In the genomic region with DNA sequence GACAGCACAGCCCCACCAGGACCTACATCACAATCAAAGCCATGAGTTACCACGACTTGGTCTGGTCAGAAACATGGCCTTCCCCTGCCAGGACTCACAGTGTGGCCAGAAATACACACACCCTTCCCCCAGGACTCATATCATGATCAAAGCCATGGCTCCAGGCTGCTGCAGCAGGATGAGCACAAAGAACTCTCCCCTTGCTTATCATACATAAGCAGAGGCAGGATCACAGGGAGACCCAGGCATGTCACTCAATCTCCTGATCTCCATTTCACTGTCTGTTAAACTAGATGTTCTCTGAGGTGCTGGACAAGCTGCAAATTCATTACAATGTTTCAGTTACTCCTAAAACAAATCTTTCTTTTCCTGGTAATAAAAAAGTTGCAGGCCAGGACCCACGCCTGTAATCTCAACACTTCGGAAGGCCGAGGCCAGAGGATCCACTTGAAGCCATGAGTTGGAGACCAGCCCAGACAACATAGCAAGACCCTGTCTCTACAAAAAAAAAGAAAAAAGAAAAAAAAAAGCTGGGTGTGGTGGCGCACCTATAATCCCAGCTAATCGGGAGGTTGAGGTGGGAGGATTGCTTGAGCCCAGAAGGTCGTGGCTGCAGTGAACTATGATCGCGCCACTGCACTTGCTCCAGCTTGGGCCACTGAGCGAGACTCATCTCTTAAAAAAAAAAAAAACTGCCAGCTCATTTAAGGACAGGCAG, we compare ENCODE assay signal across 1 cellular context.
A peak's percentile ranks its signal among the peaks of the same experiment; 100 is the strongest.
TF ChIP-seq lines count a peak whose summit lies in the region.

No MANE protein-coding gene starts in this region.

TF ChIP-seq in HepG2, 621 proteins besides CTCF, POLR2A, EP300 and RAD21:
- TF ChIP-seq ZNF180 (CRISPR knock-in tag; IDR thresholded peaks at IDR 0.05; ENCODE audit: borderline replicate concordance, low read depth) = no peak
- 0 out of 2 replicates have a peak, but pooled peaks have one; percentile 35 for TF ChIP-seq ATF5 (CRISPR knock-in tag; IDR thresholded peaks at IDR 0.05; ENCODE audit: low read depth)
- TF ChIP-seq, protein P1, sequence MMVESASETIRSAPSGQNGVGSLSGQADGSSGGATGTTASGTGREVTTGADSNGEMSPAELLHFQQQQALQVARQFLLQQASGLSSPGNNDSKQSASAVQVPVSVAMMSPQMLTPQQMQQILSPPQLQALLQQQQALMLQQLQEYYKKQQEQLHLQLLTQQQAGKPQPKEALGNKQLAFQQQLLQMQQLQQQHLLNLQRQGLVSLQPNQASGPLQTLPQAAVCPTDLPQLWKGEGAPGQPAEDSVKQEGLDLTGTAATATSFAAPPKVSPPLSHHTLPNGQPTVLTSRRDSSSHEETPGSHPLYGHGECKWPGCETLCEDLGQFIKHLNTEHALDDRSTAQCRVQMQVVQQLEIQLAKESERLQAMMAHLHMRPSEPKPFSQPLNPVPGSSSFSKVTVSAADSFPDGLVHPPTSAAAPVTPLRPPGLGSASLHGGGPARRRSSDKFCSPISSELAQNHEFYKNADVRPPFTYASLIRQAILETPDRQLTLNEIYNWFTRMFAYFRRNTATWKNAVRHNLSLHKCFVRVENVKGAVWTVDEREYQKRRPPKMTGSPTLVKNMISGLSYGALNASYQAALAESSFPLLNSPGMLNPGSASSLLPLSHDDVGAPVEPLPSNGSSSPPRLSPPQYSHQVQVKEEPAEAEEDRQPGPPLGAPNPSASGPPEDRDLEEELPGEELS (CRISPR knock-in tag; IDR thresholded peaks at IDR 0.05) = no peak
- no peak for TF ChIP-seq REXO4 (CRISPR knock-in tag; IDR thresholded peaks at IDR 0.05; ENCODE audit: borderline replicate concordance)
- 0 out of 2 replicates have a peak, but pooled peaks have one; percentile 20 for TF ChIP-seq ZNF770 (CRISPR knock-in tag; IDR thresholded peaks at IDR 0.05)
- 0 out of 2 replicates have a peak, but pooled peaks have one; percentile 2 for TF ChIP-seq HDAC1 (CRISPR knock-in tag; IDR thresholded peaks at IDR 0.05)
- TF ChIP-seq BHLHE40 (IDR thresholded peaks at IDR 0.05; ENCODE audit: low read length) = no peak
- TF ChIP-seq, protein P2, sequence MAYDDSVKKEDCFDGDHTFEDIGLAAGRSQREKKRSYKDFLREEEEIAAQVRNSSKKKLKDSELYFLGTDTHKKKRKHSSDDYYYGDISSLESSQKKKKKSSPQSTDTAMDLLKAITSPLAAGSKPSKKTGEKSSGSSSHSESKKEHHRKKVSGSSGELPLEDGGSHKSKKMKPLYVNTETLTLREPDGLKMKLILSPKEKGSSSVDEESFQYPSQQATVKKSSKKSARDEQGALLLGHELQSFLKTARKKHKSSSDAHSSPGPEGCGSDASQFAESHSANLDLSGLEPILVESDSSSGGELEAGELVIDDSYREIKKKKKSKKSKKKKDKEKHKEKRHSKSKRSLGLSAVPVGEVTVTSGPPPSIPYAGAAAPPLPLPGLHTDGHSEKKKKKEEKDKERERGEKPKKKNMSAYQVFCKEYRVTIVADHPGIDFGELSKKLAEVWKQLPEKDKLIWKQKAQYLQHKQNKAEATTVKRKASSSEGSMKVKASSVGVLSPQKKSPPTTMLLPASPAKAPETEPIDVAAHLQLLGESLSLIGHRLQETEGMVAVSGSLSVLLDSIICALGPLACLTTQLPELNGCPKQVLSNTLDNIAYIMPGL (CRISPR knock-in tag; IDR thresholded peaks at IDR 0.05; ENCODE audit: borderline replicate concordance in 1 of 2, low read depth in 1 of 2) = 0 out of 4 replicates have a peak, but pooled peaks of 1 of the 2 experiments have one; percentile 10
- TF ChIP-seq, protein P3, sequence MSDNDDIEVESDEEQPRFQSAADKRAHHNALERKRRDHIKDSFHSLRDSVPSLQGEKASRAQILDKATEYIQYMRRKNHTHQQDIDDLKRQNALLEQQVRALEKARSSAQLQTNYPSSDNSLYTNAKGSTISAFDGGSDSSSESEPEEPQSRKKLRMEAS (IDR thresholded peaks at IDR 0.05) = 0 out of 2 replicates have a peak, but pooled peaks have one; percentile 6
- 0 out of 2 replicates have a peak, but pooled peaks have one; percentile 19 for TF ChIP-seq NR2F6 (IDR thresholded peaks at IDR 0.05)
- no peak for TF ChIP-seq NR2F6 (CRISPR knock-in tag; IDR thresholded peaks at IDR 0.05)
- TF ChIP-seq, protein P4, sequence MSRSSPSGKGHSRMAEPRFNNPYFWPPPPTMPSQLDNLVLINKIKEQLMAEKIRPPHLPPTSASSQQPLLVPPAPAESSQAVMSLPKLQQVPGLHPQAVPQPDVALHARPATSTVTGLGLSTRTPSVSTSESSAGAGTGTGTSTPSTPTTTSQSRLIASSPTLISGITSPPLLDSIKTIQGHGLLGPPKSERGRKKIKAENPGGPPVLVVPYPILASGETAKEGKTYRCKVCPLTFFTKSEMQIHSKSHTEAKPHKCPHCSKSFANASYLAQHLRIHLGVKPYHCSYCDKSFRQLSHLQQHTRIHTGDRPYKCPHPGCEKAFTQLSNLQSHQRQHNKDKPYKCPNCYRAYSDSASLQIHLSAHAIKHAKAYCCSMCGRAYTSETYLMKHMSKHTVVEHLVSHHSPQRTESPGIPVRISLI (CRISPR knock-in tag; IDR thresholded peaks at IDR 0.05; ENCODE audit: borderline replicate concordance) = 0 out of 2 replicates have a peak, but pooled peaks have one; percentile 51
- TF ChIP-seq HNF4A (CRISPR knock-in tag; IDR thresholded peaks at IDR 0.05) = 0 out of 2 replicates have a peak, but pooled peaks have one; percentile 17
- TF ChIP-seq ZNF773 (CRISPR knock-in tag; IDR thresholded peaks at IDR 0.05; ENCODE audit: borderline replicate concordance) = no peak
- no peak for TF ChIP-seq CREB1 (IDR thresholded peaks at IDR 0.05)
- no peak for TF ChIP-seq CREB1 (CRISPR knock-in tag; IDR thresholded peaks at IDR 0.05)
- TF ChIP-seq SAP130 (CRISPR knock-in tag; IDR thresholded peaks at IDR 0.05; ENCODE audit: low read depth) = peak; percentile 17; the same call in 1 of the 2 replicates
- TF ChIP-seq ZC3H4 (CRISPR knock-in tag; IDR thresholded peaks at IDR 0.05; ENCODE audit: borderline replicate concordance) = no peak
- TF ChIP-seq PHF5A (CRISPR knock-in tag; IDR thresholded peaks at IDR 0.05; ENCODE audit: low read depth, unreplicated experiment) = no peak
- TF ChIP-seq, protein P5, sequence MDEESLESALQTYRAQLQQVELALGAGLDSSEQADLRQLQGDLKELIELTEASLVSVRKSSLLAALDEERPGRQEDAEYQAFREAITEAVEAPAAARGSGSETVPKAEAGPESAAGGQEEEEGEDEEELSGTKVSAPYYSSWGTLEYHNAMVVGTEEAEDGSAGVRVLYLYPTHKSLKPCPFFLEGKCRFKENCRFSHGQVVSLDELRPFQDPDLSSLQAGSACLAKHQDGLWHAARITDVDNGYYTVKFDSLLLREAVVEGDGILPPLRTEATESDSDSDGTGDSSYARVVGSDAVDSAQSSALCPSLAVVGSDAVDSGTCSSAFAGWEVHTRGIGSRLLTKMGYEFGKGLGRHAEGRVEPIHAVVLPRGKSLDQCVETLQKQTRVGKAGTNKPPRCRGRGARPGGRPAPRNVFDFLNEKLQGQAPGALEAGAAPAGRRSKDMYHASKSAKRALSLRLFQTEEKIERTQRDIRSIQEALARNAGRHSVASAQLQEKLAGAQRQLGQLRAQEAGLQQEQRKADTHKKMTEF (CRISPR knock-in tag; IDR thresholded peaks at IDR 0.05) = 0 out of 2 replicates have a peak, but pooled peaks have one; percentile 29
- peak; percentile 68 for TF ChIP-seq ZNF460 (CRISPR knock-in tag; IDR thresholded peaks at IDR 0.05; ENCODE audit: borderline replicate concordance)
- peak; percentile 80 for TF ChIP-seq ZNF121 (CRISPR knock-in tag; IDR thresholded peaks at IDR 0.05)
- no peak for TF ChIP-seq CBX5 (CRISPR knock-in tag; IDR thresholded peaks at IDR 0.05; ENCODE audit: borderline replicate concordance)
- TF ChIP-seq, protein P6, sequence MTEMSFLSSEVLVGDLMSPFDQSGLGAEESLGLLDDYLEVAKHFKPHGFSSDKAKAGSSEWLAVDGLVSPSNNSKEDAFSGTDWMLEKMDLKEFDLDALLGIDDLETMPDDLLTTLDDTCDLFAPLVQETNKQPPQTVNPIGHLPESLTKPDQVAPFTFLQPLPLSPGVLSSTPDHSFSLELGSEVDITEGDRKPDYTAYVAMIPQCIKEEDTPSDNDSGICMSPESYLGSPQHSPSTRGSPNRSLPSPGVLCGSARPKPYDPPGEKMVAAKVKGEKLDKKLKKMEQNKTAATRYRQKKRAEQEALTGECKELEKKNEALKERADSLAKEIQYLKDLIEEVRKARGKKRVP (CRISPR knock-in tag; IDR thresholded peaks at IDR 0.05) = no peak
